ENCODE assay signal across 1 cellular context in genomic region chr7:129678606-129679005, GRCh38.
TF ChIP-seq lines count a peak whose summit lies in the region.

No MANE protein-coding gene starts in this region.

TF ChIP-seq in K562, 482 proteins besides CTCF, POLR2A, EP300 and RAD21 (continued from another document):
- peak; percentile 73 for TF ChIP-seq ATF4 (CRISPR knock-in tag; IDR thresholded peaks at IDR 0.05)
- TF ChIP-seq ZEB2 (IDR thresholded peaks at IDR 0.05): no peak
- no peak for TF ChIP-seq FUS (optimal IDR thresholded peaks at IDR 0.05; ENCODE audit: low read depth, low read length)
- TF ChIP-seq TBP (optimal IDR thresholded peaks at IDR 0.05; ENCODE audit: low read depth, low read length): no peak
- no peak for TF ChIP-seq PCBP1 (IDR thresholded peaks at IDR 0.05; ENCODE audit: low read depth, low read length, poor library complexity, severe bottlenecking)
- TF ChIP-seq MIER1 (IDR thresholded peaks at IDR 0.05; ENCODE audit: low read depth): no peak
- no peak for TF ChIP-seq SETDB1 (IDR thresholded peaks at IDR 0.05; ENCODE audit: low read length)
- no peak for TF ChIP-seq ETV1 (tag; conservative IDR thresholded peaks at IDR 0.05; ENCODE audit: low read depth)
- no peak for TF ChIP-seq MXI1 (IDR thresholded peaks at IDR 0.05; ENCODE audit: low read depth, low read length)
- no peak for TF ChIP-seq ZNF253 (CRISPR knock-in tag; conservative IDR thresholded peaks at IDR 0.05)
- TF ChIP-seq HNRNPK (IDR thresholded peaks at IDR 0.05; ENCODE audit: low read depth, low read length, poor library complexity, severe bottlenecking): no peak
- no peak for TF ChIP-seq BHLHE40 (IDR thresholded peaks at IDR 0.05; ENCODE audit: low read length)
- TF ChIP-seq ZNF766 (CRISPR knock-in tag; conservative IDR thresholded peaks at IDR 0.05): no peak
- peak; percentile 90 for TF ChIP-seq ATF3 (IDR thresholded peaks at IDR 0.05)
- no peak for TF ChIP-seq ATF3 (CRISPR knock-in tag; conservative IDR thresholded peaks at IDR 0.05)
- TF ChIP-seq ZNF79 (CRISPR knock-in tag; IDR thresholded peaks at IDR 0.05; ENCODE audit: low read depth): no peak
- TF ChIP-seq ZNF696 (CRISPR knock-in tag; conservative IDR thresholded peaks at IDR 0.05): no peak
- no peak for TF ChIP-seq IRF2 (CRISPR knock-in tag; IDR thresholded peaks at IDR 0.05)
- no peak for TF ChIP-seq POLR2AphosphoS5 (IDR thresholded peaks at IDR 0.05; ENCODE audit: control insufficient read depth, insufficient read depth, low read depth, low read length)
- TF ChIP-seq KDM4B (IDR thresholded peaks at IDR 0.05; ENCODE audit: borderline replicate concordance in 2 of 2, low read depth in 1 of 2): no peak
- no peak for TF ChIP-seq ASH1L (IDR thresholded peaks at IDR 0.05; ENCODE audit: borderline replicate concordance, low read depth, partially characterized antibody)
- TF ChIP-seq MBD2 (IDR thresholded peaks at IDR 0.05; ENCODE audit: borderline replicate concordance, low read depth): no peak
- TF ChIP-seq CEBPB (tag; IDR thresholded peaks at IDR 0.05): peak; percentile 69
- TF ChIP-seq ZNF740 (CRISPR knock-in tag; IDR thresholded peaks at IDR 0.05): no peak
- no peak for TF ChIP-seq ZNF740 (tag; IDR thresholded peaks at IDR 0.05)
- TF ChIP-seq TEAD1 (CRISPR knock-in tag; IDR thresholded peaks at IDR 0.05): no peak
- no peak for TF ChIP-seq ZNF146 (CRISPR knock-in tag; IDR thresholded peaks at IDR 0.05; ENCODE audit: unreplicated experiment)
- no peak for TF ChIP-seq HINFP (tag; conservative IDR thresholded peaks at IDR 0.05; ENCODE audit: low read depth)
- no peak for TF ChIP-seq NR4A1 (CRISPR knock-in tag; IDR thresholded peaks at IDR 0.05)
- no peak for TF ChIP-seq NR4A1 (tag; IDR thresholded peaks at IDR 0.05)
- TF ChIP-seq SPI1 (IDR thresholded peaks at IDR 0.05; ENCODE audit: borderline replicate concordance, low read depth, low read length): no peak
- TF ChIP-seq PRMT5 (CRISPR knock-in tag; IDR thresholded peaks at IDR 0.05): no peak
- TF ChIP-seq SMAD4 (CRISPR knock-in tag; conservative IDR thresholded peaks at IDR 0.05): 0 out of 2 replicates have a peak, but pooled peaks have one; percentile 23
- no peak for TF ChIP-seq FOXK2 (conservative IDR thresholded peaks at IDR 0.05 in 1 of 2, IDR thresholded peaks at IDR 0.05 in 1 of 2; ENCODE audit: low read depth in 2 of 2)
TF ChIP-seq in K562: peak in this region for 7.
